ENCODE assay signal across 12 cellular contexts in genomic region chr1:4267381-4268261, GRCh38.
DNase-seq lines count a peak whose midpoint lies in the region; ATAC-seq and TF ChIP-seq lines count a peak whose summit lies in the region.
"Had no signal": no experiment of that assay in that cellular context is flagged by ENCODE, and none has a peak within 500 bp of the region (broad histone marks: within the 10 kb centered on the region; RNA-seq: fewer than 3 reads in every experiment).

No MANE protein-coding gene starts in this region.

- no peak for TF ChIP-seq CTCF in glutamatergic neuron (IDR thresholded peaks at IDR 0.05; ENCODE audit: partially characterized antibody, unreplicated experiment)

- intact Hi-C loops in left colon (cut with DNase I, micrococcal nuclease): no loop called here

- ATAC-seq in GM18867 (IDR thresholded peaks at IDR 0.05; ENCODE audit: unreplicated experiment) (peak; percentile 92), GM21723 (IDR thresholded peaks at IDR 0.05; ENCODE audit: unreplicated experiment) (peak; percentile 84), HG03354 (IDR thresholded peaks at IDR 0.05; ENCODE audit: poor library complexity, severe bottlenecking, unreplicated experiment) (peak; percentile 97), left colon (peak; percentile 32)
- ATAC-seq: heart right ventricle had no signal

- H3K36me3 Mint-ChIP-seq in glutamatergic neuron (ENCODE audit: unreplicated experiment): peaks cover 7% of the 10 kb centered on the region

- H3K4me3 Mint-ChIP-seq in glutamatergic neuron (ENCODE audit: unreplicated experiment): no peak overlapping the region
- H3K4me3 Mint-ChIP-seq: activated T-helper 1 cell treated with anti-CD3 and anti-CD28 coated beads, Interleukin-12 subunit alpha, Interleukin-12 subunit beta, Interleukin-2, Interleukin-4 antibody, amounts not matched to agents 30 ng/mL and 10 ng/mL and 1 ng/mL, durations not matched to agents 14 hours and 24 hours and 36 hours; dendritic cell treated with granulocyte-macrophage colony-stimulating factor and Interleukin-4, amounts not matched to agents 40 ng/mL and 50 ng/mL, for 4 days had no signal

- peaks cover 14% of the 10 kb centered on the region for H3K9me3 Mint-ChIP-seq in glutamatergic neuron (ENCODE audit: unreplicated experiment)
- H3K9me3 Mint-ChIP-seq: activated T-helper 1 cell treated with anti-CD3 and anti-CD28 coated beads, Interleukin-12 subunit alpha, Interleukin-12 subunit beta, Interleukin-2, Interleukin-4 antibody, amounts not matched to agents 30 ng/mL and 10 ng/mL and 1 ng/mL, durations not matched to agents 14 hours and 24 hours and 36 hours; dendritic cell treated with granulocyte-macrophage colony-stimulating factor and Interleukin-4, amounts not matched to agents 40 ng/mL and 50 ng/mL, for 4 days had no signal

- DNase-seq in left colon (no peak), EL (no peak), glutamatergic neuron (no peak)
- no peak for DNase-seq in activated effector memory CD4-positive, alpha-beta T cell treated with Interleukin-2 at 50 U/mL for 16 hours
- no peak for DNase-seq in stimulated activated naive CD4-positive, alpha-beta T cell treated with Interleukin-2 at 50 U/mL for 16 hours (lab: John Stamatoyannopoulos, UW)
- DNase-seq: heart right ventricle, NCI-H774 had no signal

- peaks cover 4% of the 10 kb centered on the region for H3K27me3 Mint-ChIP-seq in glutamatergic neuron (ENCODE audit: unreplicated experiment)

- no peak overlapping the region for H3K27ac Mint-ChIP-seq in glutamatergic neuron (ENCODE audit: unreplicated experiment)
- H3K27ac Mint-ChIP-seq: activated T-helper 1 cell treated with anti-CD3 and anti-CD28 coated beads, Interleukin-12 subunit alpha, Interleukin-12 subunit beta, Interleukin-2, Interleukin-4 antibody, amounts not matched to agents 30 ng/mL and 10 ng/mL and 1 ng/mL, durations not matched to agents 14 hours and 24 hours and 36 hours; dendritic cell treated with granulocyte-macrophage colony-stimulating factor and Interleukin-4, amounts not matched to agents 40 ng/mL and 50 ng/mL, for 4 days had no signal

- no peaks in the 10 kb centered on the region for H3K4me1 Mint-ChIP-seq in glutamatergic neuron (ENCODE audit: low read depth, unreplicated experiment)

Comparison
In these comparisons a context has a peak if more than half of its experiments do, and no peak if none do; other contexts are left out.
1. ATAC-seq: peak in every context shown above with its lines; median percentile 97 in HG03354; 92 in GM18867; 84 in GM21723; 32 in left colon.